17 cellular contexts compared by ENCODE assay signal in the genomic region with DNA sequence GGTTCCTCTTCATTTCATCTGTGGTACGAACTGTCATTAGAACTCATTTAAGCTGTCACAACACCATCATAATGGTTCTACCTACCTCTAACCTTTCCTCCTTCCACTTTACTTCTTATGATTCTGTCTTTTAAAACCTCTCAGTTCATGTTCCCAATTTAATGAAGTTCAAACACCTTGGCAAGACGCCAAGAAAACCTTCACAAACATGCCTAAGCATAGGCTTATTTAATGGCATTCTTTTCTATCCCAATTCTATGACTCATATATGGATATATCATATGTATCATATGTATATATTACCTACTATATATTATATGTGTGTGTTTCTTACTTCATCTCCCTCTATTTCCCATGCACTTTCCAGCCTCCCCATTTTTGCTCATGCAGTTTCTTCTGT.
DNase-seq lines count a peak whose midpoint lies in the region; ATAC-seq, FAIRE-seq and TF ChIP-seq lines count a peak whose summit lies in the region.
"Had no signal": no experiment of that assay in that cellular context is flagged by ENCODE, and none has a peak within 500 bp of the region (broad histone marks: within the 10 kb centered on the region; RNA-seq: fewer than 3 reads in every experiment).

No MANE protein-coding gene starts in this region.

- H3K27ac Mint-ChIP-seq in MCF 10A (ENCODE audit: low read depth, unreplicated experiment) = no peak overlapping the region
- H3K27ac Mint-ChIP-seq: B cell; CD4-positive, alpha-beta T cell had no signal

- H3K9me3 ChIP-seq in mammary epithelial cell (replicated peaks; ENCODE audit: insufficient read depth, low read length) (no peaks in the 10 kb centered on the region), heart right ventricle (peaks cover 0 to 4% (median 0%) of the 10 kb centered on the region in 11 donors)

- BruUV-seq in MCF 10A (replicated peaks; lab: Mats Ljungman, UMichigan) (no TSS peak), mammary epithelial cell (replicated peaks; lab: Mats Ljungman, UMichigan) (no TSS peak)

- POLR2A ChIA-PET in MCF 10A (lab: Yijun Ruan, JAX) = no interaction called here

- H3K27me3 Mint-ChIP-seq in MCF 10A (ENCODE audit: insufficient read depth, unreplicated experiment) = no peaks in the 10 kb centered on the region
- H3K27me3 Mint-ChIP-seq: B cell; CD4-positive, alpha-beta T cell had no signal

- no peak overlapping the region for H2AFZ ChIP-seq in mammary epithelial cell (ENCODE audit: low read depth, low read length)

- no peak for FAIRE-seq in bronchial epithelial cell (lab: Jason Lieb, UNC)
- FAIRE-seq: D721Med, GM12878, GM18507, H54 had no signal

- dilution Hi-C loops in mammary epithelial cell (cut with HindIII; ENCODE audit: low sequenced_read_pairs) = no loop called here

- TF ChIP-seq CTCF in MCF 10A (IDR thresholded peaks at IDR 0.05; ENCODE audit: unreplicated experiment) = no peak
- TF ChIP-seq CTCF in mammary epithelial cell (conservative IDR thresholded peaks at IDR 0.05 in 1 of 2, IDR thresholded peaks at IDR 0.05 in 1 of 2; ENCODE audit: extremely low read depth in 1 of 2, insufficient read depth in 1 of 2, low read depth in 1 of 2, low read length in 2 of 2) = no peak
- no peak for TF ChIP-seq CTCF in bronchial epithelial cell (IDR thresholded peaks at IDR 0.05; ENCODE audit: insufficient read depth, low read length, severe bottlenecking)
- TF ChIP-seq CTCF in heart right ventricle (IDR thresholded peaks at IDR 0.05) = no peak

- no peaks in the 10 kb centered on the region for H3K27me3 ChIP-seq in mammary epithelial cell (ENCODE audit: insufficient read depth, low read length)
- H3K27me3 ChIP-seq in bronchial epithelial cell (ENCODE audit: control insufficient read depth, insufficient read depth, low read length) = no peaks in the 10 kb centered on the region
- no peaks in the 10 kb centered on the region for H3K27me3 ChIP-seq in heart right ventricle

- no peak overlapping the region for H3K9ac ChIP-seq in mammary epithelial cell (ENCODE audit: insufficient read depth, low read length)

- no peaks in the 10 kb centered on the region for H3K79me2 ChIP-seq in mammary epithelial cell (ENCODE audit: insufficient read depth, low read length)

- no peaks in the 10 kb centered on the region for H4K20me1 ChIP-seq in mammary epithelial cell (ENCODE audit: insufficient read depth, low read length)

- no peak for ATAC-seq in heart right ventricle
- ATAC-seq: GM12878, HCT116 had no signal

- H3K9me3 Mint-ChIP-seq in MCF 10A (ENCODE audit: unreplicated experiment) = no peaks in the 10 kb centered on the region
- H3K9me3 Mint-ChIP-seq: CD4-positive, alpha-beta T cell had no signal

- no peak overlapping the region for H3K4me2 ChIP-seq in mammary epithelial cell (ENCODE audit: insufficient read depth, low read depth, low read length)

- H3K27ac ChIP-seq in mammary epithelial cell (ENCODE audit: insufficient read depth, low read depth, low read length) (no peak overlapping the region), heart right ventricle (no peak overlapping the region)

- H3K4me1 Mint-ChIP-seq in MCF 10A (ENCODE audit: insufficient read depth, unreplicated experiment) = peaks cover 25% of the 10 kb centered on the region
- H3K4me1 Mint-ChIP-seq: B cell had no signal

- peak; percentile 47 for DNase-seq in MCF 10A (ENCODE audit: unreplicated experiment)
- DNase-seq in mammary epithelial cell = no peak
- peak; percentile 20 for DNase-seq in NCI-H69 (lab: John Stamatoyannopoulos, UW)
- peak; percentile 55 for DNase-seq in bronchial epithelial cell (ENCODE audit: low read depth)
- peak; percentile 3 for DNase-seq in smooth muscle cell of the brain vasculature (ENCODE audit: low read depth, low spot score)
- no peak for DNase-seq in heart right ventricle
- no peak for DNase-seq in NCI-H82 (lab: John Stamatoyannopoulos, UW)
- no peak for DNase-seq in cardiac septum (ENCODE audit: low spot score)
- DNase-seq: C1 segment of cervical spinal cord; CD4-positive, alpha-beta T cell; DMS153 had no signal

- no peak overlapping the region for H3K4me3 ChIP-seq in mammary epithelial cell (replicated peaks in 1 of 3; ENCODE audit: insufficient read depth in 1 of 3, low read depth in 2 of 3, low read length in 3 of 3)
- H3K4me3 ChIP-seq in bronchial epithelial cell (ENCODE audit: low read depth, low read length) = no peak overlapping the region
- no peak overlapping the region for H3K4me3 ChIP-seq in heart right ventricle
- H3K4me3 ChIP-seq: GM12878 had no signal

- H3K36me3 ChIP-seq in mammary epithelial cell (ENCODE audit: insufficient read depth, low read length) (no peaks in the 10 kb centered on the region), bronchial epithelial cell (ENCODE audit: control insufficient read depth, insufficient read depth, low read length) (no peaks in the 10 kb centered on the region), heart right ventricle (no peaks in the 10 kb centered on the region)

- no peaks in the 10 kb centered on the region for H3K4me1 ChIP-seq in mammary epithelial cell (ENCODE audit: insufficient read depth, low read length)
- H3K4me1 ChIP-seq in heart right ventricle = no peaks in the 10 kb centered on the region

- no peak overlapping the region for H3K4me3 Mint-ChIP-seq in MCF 10A (ENCODE audit: unreplicated experiment)
- H3K4me3 Mint-ChIP-seq: B cell; CD4-positive, alpha-beta T cell had no signal

- in situ Hi-C loops in mammary epithelial cell (cut with MboI; ENCODE audit: low sequenced_read_pairs in 2 of 2) = no loop called here

- 39% methylated on average over 2 of the region's 2 CpGs for WGBS in mammary epithelial cell (ENCODE audit: low coverage, missing lambda C conversion rate)
- WGBS in heart right ventricle, 2 donors = 60% methylated on average over 2 of the region's 2 CpGs

- intact Hi-C loops in MCF 10A (cut with micrococcal nuclease) (no loop called here), mammary epithelial cell (cut with micrococcal nuclease) (no loop called here), heart right ventricle (cut with DNase I) (no loop called here), cardiac septum (cut with DNase I) (no loop called here)

- no peaks in the 10 kb centered on the region for H3K36me3 Mint-ChIP-seq in MCF 10A (ENCODE audit: insufficient read depth, unreplicated experiment)

- CTCF ChIA-PET in MCF 10A (lab: Yijun Ruan, JAX) (no interaction called here), mammary epithelial cell (lab: Charles Lee; ENCODE audit: low non-redundant PET) (no interaction called here)

Comparison
In these comparisons a context has a peak if more than half of its experiments do, and no peak if none do; other contexts are left out.
1. DNase-seq: peak in MCF 10A (single experiment), NCI-H69 (single experiment), bronchial epithelial cell (single experiment) and smooth muscle cell of the brain vasculature (single experiment); none in mammary epithelial cell (single experiment), heart right ventricle (0 of 2), NCI-H82 (single experiment) and cardiac septum (single experiment).